Comparison of ENCODE assay signal across 19 cellular contexts in the genomic region with DNA sequence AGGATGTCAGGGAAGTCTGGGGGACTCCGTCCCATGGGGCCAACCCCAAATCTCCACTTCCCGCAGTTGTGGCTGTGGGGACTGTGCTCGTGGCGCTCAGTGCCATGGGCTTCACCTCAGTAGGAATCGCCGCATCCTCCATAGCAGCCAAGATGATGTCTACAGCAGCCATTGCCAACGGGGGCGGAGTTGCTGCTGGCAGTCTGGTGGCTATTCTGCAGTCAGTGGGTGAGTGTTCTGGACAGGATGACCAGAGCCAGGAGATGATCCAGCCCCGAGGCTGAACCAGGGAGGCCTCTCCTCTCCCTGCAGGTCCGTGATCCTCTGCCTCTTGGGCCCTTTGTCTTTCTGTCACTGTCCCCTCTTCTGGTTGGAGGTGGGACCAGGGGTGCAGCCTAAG.
"Had no signal": no experiment of that assay in that cellular context is flagged by ENCODE, and none has a peak within 500 bp of the region (broad histone marks: within the 10 kb centered on the region; RNA-seq: fewer than 3 reads in every experiment).

No MANE protein-coding gene starts in this region.

- H3K27ac ChIP-seq: body of pancreas, cardiac muscle cell, heart left ventricle, upper lobe of left lung, WERI-Rb-1 had no signal

- ATAC-seq: activated CD8-positive, alpha-beta T cell treated with anti-CD3 and anti-CD28 coated beads for 36 hours; activated naive CD8-positive, alpha-beta T cell treated with anti-CD3 and anti-CD28 coated beads, Interleukin-2, amount 50 U/mL, for 24 hours; body of pancreas; natural killer cell treated with Interleukin-12 subunit alpha and Interleukin-12 subunit beta and Interleukin-15 and Interleukin-18, amount 100 ng/mL, for 72 hours had no signal

- H3K27me3 ChIP-seq: body of pancreas, cardiac muscle cell, heart left ventricle, upper lobe of left lung had no signal

- H3K4me1 ChIP-seq: body of pancreas, heart left ventricle, upper lobe of left lung had no signal

- H3K36me3 ChIP-seq: cardiac muscle cell, WERI-Rb-1 had no signal

- H3K9me3 ChIP-seq: body of pancreas, heart left ventricle, upper lobe of left lung had no signal

- H3K4me3 ChIP-seq: body of pancreas, cardiac muscle cell, heart left ventricle, upper lobe of left lung had no signal

- DNase-seq: activated CD4-positive, alpha-beta T cell treated with anti-CD3 and anti-CD28 coated beads, Interleukin-2, amount 10 ng/mL, durations not matched to agents 7 days and 5 days; activated CD4-positive, CD25-positive, alpha-beta regulatory T cell treated with anti-CD3 and anti-CD28 coated beads, Interleukin-2, amount 50 U/mL, for 72 hours; activated CD8-positive, alpha-beta T cell treated with anti-CD3 and anti-CD28 coated beads for 36 hours; activated gamma-delta T cell; activated naive CD4-positive, alpha-beta T cell treated with anti-CD3 and anti-CD28 coated beads, Interleukin-2, amount 50 U/mL, for 16 hours; activated naive CD8-positive, alpha-beta T cell treated with anti-CD3 and anti-CD28 coated beads, Interleukin-2, amount 50 U/mL, for 24 hours; body of pancreas; effector memory CD4-positive, alpha-beta T cell; heart left ventricle; islet precursor cell; midbrain; stimulated activated CD4-positive, alpha-beta T cell treated with anti-CD3 and anti-CD28 coated beads, Interleukin-2, amount 100 ng/mL, for 48 hours; stimulated activated CD8-positive, alpha-beta memory T cell treated with anti-CD3 and anti-CD28 coated beads, Interleukin-4, amount 100 ng/mL, for 48 hours; stimulated activated naive CD4-positive, alpha-beta T cell treated with Interleukin-2 at 50 U/mL for 16 hours; T-helper 1 cell; WERI-Rb-1 had no signal
